In the genomic region with DNA sequence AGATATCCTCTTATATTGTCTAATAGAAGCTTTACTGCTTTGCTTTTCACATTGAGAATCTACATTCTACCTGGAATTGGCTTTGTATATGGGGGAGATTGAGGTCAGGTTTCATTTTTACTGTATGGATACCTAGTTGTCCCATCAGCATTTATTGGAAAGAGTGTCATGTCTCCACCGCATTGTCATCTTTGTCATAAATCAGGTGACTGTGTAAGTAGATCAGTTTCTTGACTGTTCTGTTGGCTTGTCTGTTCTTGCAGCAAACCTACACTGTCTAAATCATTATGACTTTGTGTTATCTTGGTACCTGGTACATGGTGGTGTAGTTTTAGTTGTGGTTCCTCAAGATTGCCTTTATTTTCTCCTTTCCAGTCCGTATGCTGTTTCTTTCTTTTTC, we compare ENCODE assay signal across 1 cellular context.
TF ChIP-seq lines count a peak whose summit lies in the region.

No MANE protein-coding gene starts in this region.

TF ChIP-seq in A549, 52 proteins besides CTCF, POLR2A, EP300 and RAD21:
- peak; percentile 70 for TF ChIP-seq MAFK (IDR thresholded peaks at IDR 0.05; ENCODE audit: partially characterized antibody)
- TF ChIP-seq, protein P1, sequence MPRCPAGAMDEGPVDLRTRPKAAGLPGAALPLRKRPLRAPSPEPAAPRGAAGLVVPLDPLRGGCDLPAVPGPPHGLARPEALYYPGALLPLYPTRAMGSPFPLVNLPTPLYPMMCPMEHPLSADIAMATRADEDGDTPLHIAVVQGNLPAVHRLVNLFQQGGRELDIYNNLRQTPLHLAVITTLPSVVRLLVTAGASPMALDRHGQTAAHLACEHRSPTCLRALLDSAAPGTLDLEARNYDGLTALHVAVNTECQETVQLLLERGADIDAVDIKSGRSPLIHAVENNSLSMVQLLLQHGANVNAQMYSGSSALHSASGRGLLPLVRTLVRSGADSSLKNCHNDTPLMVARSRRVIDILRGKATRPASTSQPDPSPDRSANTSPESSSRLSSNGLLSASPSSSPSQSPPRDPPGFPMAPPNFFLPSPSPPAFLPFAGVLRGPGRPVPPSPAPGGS (IDR thresholded peaks at IDR 0.05): no peak
- no peak for TF ChIP-seq HDAC2 (IDR thresholded peaks at IDR 0.05)
- TF ChIP-seq, protein P2, sequence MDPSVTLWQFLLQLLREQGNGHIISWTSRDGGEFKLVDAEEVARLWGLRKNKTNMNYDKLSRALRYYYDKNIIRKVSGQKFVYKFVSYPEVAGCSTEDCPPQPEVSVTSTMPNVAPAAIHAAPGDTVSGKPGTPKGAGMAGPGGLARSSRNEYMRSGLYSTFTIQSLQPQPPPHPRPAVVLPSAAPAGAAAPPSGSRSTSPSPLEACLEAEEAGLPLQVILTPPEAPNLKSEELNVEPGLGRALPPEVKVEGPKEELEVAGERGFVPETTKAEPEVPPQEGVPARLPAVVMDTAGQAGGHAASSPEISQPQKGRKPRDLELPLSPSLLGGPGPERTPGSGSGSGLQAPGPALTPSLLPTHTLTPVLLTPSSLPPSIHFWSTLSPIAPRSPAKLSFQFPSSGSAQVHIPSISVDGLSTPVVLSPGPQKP (IDR thresholded peaks at IDR 0.05; ENCODE audit: low read depth, low read length): no peak
- no peak for TF ChIP-seq MYC (IDR thresholded peaks at IDR 0.05; ENCODE audit: borderline replicate concordance, low read length)
TF ChIP-seq in A549: peak in this region for 1.
